In the genomic region with DNA sequence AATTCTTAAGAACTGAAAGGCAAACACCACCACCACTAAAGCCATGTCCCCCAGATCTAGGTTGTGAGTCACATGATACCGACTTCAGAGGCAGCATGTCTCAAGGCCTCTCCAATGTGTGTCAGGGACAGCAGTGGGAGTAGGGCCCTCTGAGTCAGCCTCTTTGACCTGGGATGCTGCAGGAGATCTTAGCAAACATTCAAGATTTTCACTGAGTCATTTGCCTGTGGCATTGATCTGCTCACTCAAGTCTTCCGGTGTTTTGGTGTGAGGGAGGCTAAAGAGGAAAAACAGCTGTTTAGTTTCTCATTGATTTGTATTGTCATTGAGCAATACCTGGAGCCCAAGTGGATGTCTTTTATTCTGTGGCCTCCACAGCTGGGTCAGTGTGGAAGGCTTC, we compare ENCODE assay signal across 9 cellular contexts. TPM values are rescaled to one million over a fixed set of nuclear protein-coding genes. Genes with fewer than 3 reads are reported as not detected.
A peak's percentile ranks its signal among the peaks of the same experiment; 100 is the strongest.
DNase-seq lines count a peak whose midpoint lies in the region; ATAC-seq and TF ChIP-seq lines count a peak whose summit lies in the region.
"Had no signal": no experiment of that assay in that cellular context is flagged by ENCODE, and none has a peak within 500 bp of the region (broad histone marks: within the 10 kb centered on the region; RNA-seq: fewer than 3 reads in every experiment).

No MANE protein-coding gene starts in this region.

- 0% methylated on average over 2 of the region's 2 CpGs for WGBS in smooth muscle cell (ENCODE audit: low lambda C conversion rate)

- peak overlapping the region; percentile 55 for H3K9ac ChIP-seq in smooth muscle cell (ENCODE audit: low read depth)

- TF ChIP-seq CTCF in smooth muscle cell (IDR thresholded peaks at IDR 0.05; ENCODE audit: borderline replicate concordance, insufficient read depth, poor library complexity, severe bottlenecking): no peak

- no peak overlapping the region for H2AFZ ChIP-seq in smooth muscle cell (ENCODE audit: low read depth)

- no peaks in the 10 kb centered on the region for H4K20me1 ChIP-seq in smooth muscle cell (ENCODE audit: low read depth)

- no peaks in the 10 kb centered on the region for H3K27me3 ChIP-seq in smooth muscle cell (ENCODE audit: low read depth)

- ATAC-seq in GM19328 (IDR thresholded peaks at IDR 0.05; ENCODE audit: unreplicated experiment) (no peak), GM19452 (IDR thresholded peaks at IDR 0.05; ENCODE audit: unreplicated experiment) (no peak)
- ATAC-seq: right cardiac atrium had no signal

- no peaks in the 10 kb centered on the region for H3K36me3 ChIP-seq in smooth muscle cell (ENCODE audit: low read depth)

- DNase-seq in HK-2 (ENCODE audit: unreplicated experiment): peak; percentile 38
- DNase-seq in activated CD4-positive, alpha-beta T cell treated with anti-CD3 and anti-CD28 coated beads for 4 hours: peak; percentile 51 to 66
- DNase-seq in erythroblast (lab: John Stamatoyannopoulos, UW): peak; percentile 63 to 83
- no peak for DNase-seq in smooth muscle cell (lab: John Stamatoyannopoulos, UW; ENCODE audit: unreplicated experiment)
- no peak for DNase-seq in NCI-H2081 (lab: John Stamatoyannopoulos, UW)
- DNase-seq in NK-92 treated with Interleukin-12 subunit alpha and Interleukin-12 subunit beta, amount 100 ng/mL, for 24 hours (lab: John Stamatoyannopoulos, UW): no peak

- no peaks in the 10 kb centered on the region for H3K9me3 ChIP-seq in smooth muscle cell (replicated peaks; ENCODE audit: low read depth)

- peak overlapping the region; percentile 56 for H3K4me2 ChIP-seq in smooth muscle cell

- peaks cover 13% of the 10 kb centered on the region for H3K4me1 ChIP-seq in smooth muscle cell (ENCODE audit: low read depth)

- H3K4me3 ChIP-seq in smooth muscle cell: no peak overlapping the region

- peaks cover 15% of the 10 kb centered on the region for H3F3A ChIP-seq in smooth muscle cell (ENCODE audit: low read depth)

- TF ChIP-seq POLR2A in erythroblast (IDR thresholded peaks at IDR 0.05; ENCODE audit: low read length): no peak

- no peaks in the 10 kb centered on the region for H3K79me2 ChIP-seq in smooth muscle cell (ENCODE audit: low read depth)

- peak overlapping the region; percentile 95 for H3K27ac ChIP-seq in smooth muscle cell (ENCODE audit: low read depth)

RNA-seq across cellular contexts. Expression of gene TMC1, which starts 36.1 kb away (rescaled TPM):
- total RNA-seq in smooth muscle cell: 0.09 TPM in 1 of 2 replicates, not detected in the other
- not detected in 2 replicates for polyA plus RNA-seq in smooth muscle cell

Comparison
In these comparisons a context has a peak if more than half of its experiments do, and no peak if none do; other contexts are left out.
1. DNase-seq: peak in HK-2 (single experiment), activated CD4-positive, alpha-beta T cell treated with anti-CD3 and anti-CD28 coated beads for 4 hours (2 of 2) and erythroblast (2 of 2); none in smooth muscle cell (single experiment), NCI-H2081 (0 of 2) and NK-92 treated with Interleukin-12 subunit alpha and Interleukin-12 subunit beta, amount 100 ng/mL, for 24 hours (single experiment).